1 cellular context compared by ENCODE assay signal in the genomic region with DNA sequence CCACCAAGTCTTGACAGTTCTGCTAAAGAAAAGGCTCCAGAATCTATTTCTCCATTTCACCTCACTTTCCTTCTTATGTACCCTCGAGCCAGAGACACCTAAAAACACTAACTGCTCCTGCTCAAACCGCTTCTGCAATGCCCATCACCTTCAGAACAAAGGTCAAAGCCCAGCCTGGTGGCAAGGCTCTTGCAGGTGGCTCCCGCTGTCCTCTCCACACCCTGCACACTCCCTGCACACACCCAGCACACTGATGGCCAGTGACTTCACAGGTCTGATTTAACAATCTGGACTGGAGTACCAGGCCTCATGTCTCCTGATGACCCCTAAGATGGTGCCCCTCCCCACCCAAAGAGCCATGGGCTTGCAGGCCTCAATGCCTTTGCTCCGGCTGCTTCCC.
TF ChIP-seq lines count a peak whose summit lies in the region.

No MANE protein-coding gene starts in this region.

TF ChIP-seq in HepG2, 621 proteins besides CTCF, POLR2A, EP300 and RAD21:
- TF ChIP-seq ZNF34 (CRISPR knock-in tag; IDR thresholded peaks at IDR 0.05; ENCODE audit: borderline replicate concordance) = no peak
- TF ChIP-seq AFF4 (CRISPR knock-in tag; IDR thresholded peaks at IDR 0.05) = no peak
- no peak for TF ChIP-seq ZSCAN31 (CRISPR knock-in tag; IDR thresholded peaks at IDR 0.05; ENCODE audit: low read depth)
- no peak for TF ChIP-seq RORA (CRISPR knock-in tag; IDR thresholded peaks at IDR 0.05)
- no peak for TF ChIP-seq RFXANK (CRISPR knock-in tag; IDR thresholded peaks at IDR 0.05)
- no peak for TF ChIP-seq ATF7 (IDR thresholded peaks at IDR 0.05)
- TF ChIP-seq ATF7 (CRISPR knock-in tag; IDR thresholded peaks at IDR 0.05) = no peak
- TF ChIP-seq SP5 (CRISPR knock-in tag; IDR thresholded peaks at IDR 0.05; ENCODE audit: borderline replicate concordance, low read depth) = no peak
- TF ChIP-seq ZNF749 (CRISPR knock-in tag; IDR thresholded peaks at IDR 0.05; ENCODE audit: borderline replicate concordance) = no peak
- no peak for TF ChIP-seq SMC3 (IDR thresholded peaks at IDR 0.05; ENCODE audit: low read length)
- TF ChIP-seq THYN1 (CRISPR knock-in tag; IDR thresholded peaks at IDR 0.05; ENCODE audit: borderline replicate concordance, low read depth) = no peak
- no peak for TF ChIP-seq ZNF563 (CRISPR knock-in tag; IDR thresholded peaks at IDR 0.05)
- TF ChIP-seq CCAR2 (optimal IDR thresholded peaks at IDR 0.05; ENCODE audit: low read depth, low read length) = no peak
- TF ChIP-seq SUZ12 (IDR thresholded peaks at IDR 0.05; ENCODE audit: low read depth, low read length) = no peak
- no peak for TF ChIP-seq FLYWCH1 (CRISPR knock-in tag; IDR thresholded peaks at IDR 0.05)
- TF ChIP-seq MLX (CRISPR knock-in tag; IDR thresholded peaks at IDR 0.05) = no peak
